ENCODE assay signal across 16 cellular contexts in the genomic region with DNA sequence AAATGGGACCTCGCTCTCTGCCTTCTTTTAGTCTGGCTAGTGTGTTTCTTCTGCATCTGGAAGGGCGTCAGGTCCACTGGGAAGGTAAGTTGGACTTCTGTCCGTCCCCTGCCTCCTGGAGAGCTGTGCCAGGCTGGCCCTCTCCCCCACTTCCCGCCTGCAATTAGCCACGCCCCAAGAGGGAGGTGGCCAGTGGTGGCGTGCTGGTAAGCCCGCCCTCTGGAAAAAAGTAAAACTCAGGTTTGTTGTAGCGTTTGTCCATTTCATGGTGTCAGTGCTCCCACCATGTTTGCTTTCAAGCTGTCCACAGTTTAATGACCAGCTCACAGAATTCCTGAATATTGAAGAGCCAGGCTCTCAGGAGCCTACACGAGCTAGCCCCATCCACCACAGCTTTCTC. TPM values are rescaled to one million over a fixed set of nuclear protein-coding genes. Genes with fewer than 3 reads are reported as not detected.
DNase-seq lines count a peak whose midpoint lies in the region; ATAC-seq and TF ChIP-seq lines count a peak whose summit lies in the region.
"Had no signal": no experiment of that assay in that cellular context is flagged by ENCODE, and none has a peak within 500 bp of the region (broad histone marks: within the 10 kb centered on the region; RNA-seq: fewer than 3 reads in every experiment).

No MANE protein-coding gene starts in this region.

- peaks cover 96% of the 10 kb centered on the region for H3K36me3 Mint-ChIP-seq in activated T-helper 17 cell treated with anti-CD3 and anti-CD28 coated beads, Interleukin-2, amount 50 U/mL, for 72 hours (ENCODE audit: low read depth)

- in situ Hi-C loops in G401 (cut with HindIII; ENCODE audit: low sequenced_read_pairs): no loop called here

- no peaks in the 10 kb centered on the region for H3K27me3 Mint-ChIP-seq in activated T-helper 17 cell treated with anti-CD3 and anti-CD28 coated beads, Interleukin-2, amount 50 U/mL, for 72 hours
- H3K27me3 Mint-ChIP-seq: activated CD8-positive, alpha-beta T cell treated with anti-CD3 and anti-CD28 coated beads for 36 hours had no signal

- H3K36me3 ChIP-seq in cardiac muscle cell: no peaks in the 10 kb centered on the region
- H3K36me3 ChIP-seq in left lung: peaks cover 0 to 99% of the 10 kb centered on the region in 2 donors
- peaks cover 60% of the 10 kb centered on the region for H3K36me3 ChIP-seq in upper lobe of right lung

- H3K27ac Mint-ChIP-seq in activated T-helper 17 cell treated with anti-CD3 and anti-CD28 coated beads, Interleukin-2, amount 50 U/mL, for 72 hours: peak overlapping the region; percentile 85
- H3K27ac Mint-ChIP-seq: activated CD8-positive, alpha-beta T cell treated with anti-CD3 and anti-CD28 coated beads for 36 hours had no signal

- H3K4me3 ChIP-seq in cardiac muscle cell (no peak overlapping the region), left lung (no peak overlapping the region), upper lobe of right lung (no peak overlapping the region)
- H3K4me3 ChIP-seq: tibial artery had no signal

- intact Hi-C loops in cardiac septum (cut with DNase I): loop anchor here (10.0 kb wide), 1 partner anchor 223 kb away; no protein-coding TSS in a partner anchor
- intact Hi-C loops in left lung (cut with DNase I): no loop called here
- intact Hi-C loops in upper lobe of right lung (cut with DNase I): no loop called here

- TF ChIP-seq CTCF in cardiac muscle cell (IDR thresholded peaks at IDR 0.05; ENCODE audit: low read depth, low read length) (no peak), left lung (IDR thresholded peaks at IDR 0.05) (no peak), upper lobe of right lung (IDR thresholded peaks at IDR 0.05) (no peak)

- H3K4me3 Mint-ChIP-seq in activated T-helper 17 cell treated with anti-CD3 and anti-CD28 coated beads, Interleukin-2, amount 50 U/mL, for 72 hours: no peak overlapping the region
- H3K4me3 Mint-ChIP-seq: activated CD8-positive, alpha-beta T cell treated with anti-CD3 and anti-CD28 coated beads for 36 hours had no signal

- H3K9me3 ChIP-seq in cardiac muscle cell (ENCODE audit: low read depth): no peaks in the 10 kb centered on the region
- H3K9me3 ChIP-seq in left lung: no peaks in the 10 kb centered on the region
- no peaks in the 10 kb centered on the region for H3K9me3 ChIP-seq in upper lobe of right lung
- H3K9me3 ChIP-seq: tibial artery had no signal

- peaks cover 14% of the 10 kb centered on the region for H3K4me1 ChIP-seq in cardiac muscle cell (ENCODE audit: low read depth)
- H3K4me1 ChIP-seq in left lung: peaks cover 27 to 67% of the 10 kb centered on the region in 2 donors
- peaks cover 31% of the 10 kb centered on the region for H3K4me1 ChIP-seq in upper lobe of right lung

- H3K9me3 Mint-ChIP-seq in activated T-helper 17 cell treated with anti-CD3 and anti-CD28 coated beads, Interleukin-2, amount 50 U/mL, for 72 hours: no peaks in the 10 kb centered on the region
- H3K9me3 Mint-ChIP-seq: activated CD8-positive, alpha-beta T cell treated with anti-CD3 and anti-CD28 coated beads for 36 hours had no signal

- peak in 1 of 2 donors; percentile 20 for DNase-seq in cardiac muscle cell (ENCODE audit: low read depth in 1 of 2, low spot score in 1 of 2)
- DNase-seq in cardiac septum (ENCODE audit: low spot score): no peak
- peak in 1 of 2 donors; percentile 81 for DNase-seq in left lung
- no peak for DNase-seq in upper lobe of right lung
- DNase-seq in AG08396 (ENCODE audit: low spot score): no peak
- DNase-seq in DMS 273 treated with DMSO at 0.1 percent for 48 hours (lab: John Stamatoyannopoulos, UW): no peak
- no peak for DNase-seq in G401 (ENCODE audit: low spot score)
- DNase-seq: activated CD8-positive, alpha-beta T cell treated with anti-CD3 and anti-CD28 coated beads for 36 hours; activated naive CD4-positive, alpha-beta T cell; caudate nucleus; NCI-H1417; occipital lobe; RPMI8226; stimulated activated CD4-positive, alpha-beta T cell treated with anti-CD3 and anti-CD28 coated beads, Interleukin-12 subunit alpha, Interleukin-12 subunit beta, amount 100 ng/mL, for 4 hours; tibial artery had no signal

- H3K27me3 ChIP-seq in cardiac muscle cell (no peaks in the 10 kb centered on the region), left lung (no peaks in the 10 kb centered on the region), upper lobe of right lung (no peaks in the 10 kb centered on the region)
- H3K27me3 ChIP-seq: tibial artery had no signal

- H3K27ac ChIP-seq in cardiac muscle cell (peak overlapping the region; percentile 19), left lung (peak overlapping the region; percentile 38 to 46), upper lobe of right lung (no peak overlapping the region)
- H3K27ac ChIP-seq: tibial artery had no signal

- H3K4me1 Mint-ChIP-seq in activated T-helper 17 cell treated with anti-CD3 and anti-CD28 coated beads, Interleukin-2, amount 50 U/mL, for 72 hours: peaks cover 20% of the 10 kb centered on the region

- no peak for ATAC-seq in activated T-helper 17 cell treated with anti-CD3 and anti-CD28 coated beads, Interleukin-2, amount 50 U/mL, for 72 hours (replicated peaks)
- peak; percentile 66 for ATAC-seq in left lung
- peak; percentile 62 for ATAC-seq in upper lobe of right lung
- ATAC-seq: activated CD8-positive, alpha-beta T cell treated with anti-CD3 and anti-CD28 coated beads for 36 hours had no signal

RNA-seq across cellular contexts. Expression of a gene that starts 55.6 kb away (rescaled TPM):
- total RNA-seq in cardiac muscle cell (9.6 and 19.7 TPM in 2 replicates), cardiac septum (129 TPM), left lung (100 to 1,000 TPM in 1 of 2 donors, 10 to 100 TPM in 1; 32.2 to 134 TPM), upper lobe of right lung (54.3 TPM)
- 5.4 and 11.8 TPM in 2 replicates for polyA plus RNA-seq in cardiac muscle cell
- 100 to 1,000 TPM in 1 of 2 donors, 10 to 100 TPM in 1; 80.1 to 219 TPM for total RNA-seq in activated T-helper 17 cell treated with anti-CD3 and anti-CD28 coated beads, Interleukin-2, amount 50 U/mL, for 72 hours
- 20.2 and 31.2 TPM in 2 replicates for total RNA-seq in G401 (2014; rRNA removed; shearing (Covaris generic))
